Comparison of ENCODE assay signal across 1 cellular context in genomic region chr15:90872481-90873184, GRCh38.
TF ChIP-seq lines count a peak whose summit lies in the region.

No MANE protein-coding gene starts in this region.

TF ChIP-seq in GM12878, 131 proteins besides CTCF, POLR2A, EP300 and RAD21:
- no peak for TF ChIP-seq ATF7 (IDR thresholded peaks at IDR 0.05; ENCODE audit: low read depth)
- peak; percentile 4; the same call in 1 of the 2 replicates for TF ChIP-seq SMC3 (IDR thresholded peaks at IDR 0.05; ENCODE audit: borderline replicate concordance, low read length)
- 0 out of 2 replicates have a peak, but pooled peaks have one; percentile 48 for TF ChIP-seq CHD1 (IDR thresholded peaks at IDR 0.05; ENCODE audit: low read depth, low read length)
- TF ChIP-seq NFXL1 (IDR thresholded peaks at IDR 0.05; ENCODE audit: borderline replicate concordance): no peak
- peak; percentile 73 for TF ChIP-seq IRF4 (IDR thresholded peaks at IDR 0.05; ENCODE audit: low read depth, low read length)
- peak in 1 of 2 experiments; percentile 54; a peak in 2 of 3 replicates for TF ChIP-seq EGR1 (IDR thresholded peaks at IDR 0.05; ENCODE audit: borderline replicate concordance in 1 of 2, low read depth in 2 of 2, low read length in 2 of 2)
- TF ChIP-seq FOS (IDR thresholded peaks at IDR 0.05; ENCODE audit: borderline replicate concordance, extremely low read depth, insufficient read length): no peak
- TF ChIP-seq SMAD1 (IDR thresholded peaks at IDR 0.05; ENCODE audit: low read depth, partially characterized antibody): no peak
- TF ChIP-seq CHD2 (IDR thresholded peaks at IDR 0.05; ENCODE audit: borderline replicate concordance, low read depth, low read length): no peak
- TF ChIP-seq POLR2AphosphoS5 (IDR thresholded peaks at IDR 0.05; ENCODE audit: low read length): peak; percentile 74
- TF ChIP-seq MXI1 (IDR thresholded peaks at IDR 0.05; ENCODE audit: low read depth, low read length): peak; percentile 63; the same call in 1 of the 2 replicates
- 0 out of 2 replicates have a peak, but pooled peaks have one; percentile 38 for TF ChIP-seq WRNIP1 (IDR thresholded peaks at IDR 0.05; ENCODE audit: borderline replicate concordance, low read depth, low read length)
- peak; percentile 59 for TF ChIP-seq SKIL (IDR thresholded peaks at IDR 0.05; ENCODE audit: low read depth, poor library complexity, severe bottlenecking)
- peak; percentile 52 for TF ChIP-seq RUNX3 (IDR thresholded peaks at IDR 0.05; ENCODE audit: low read length)
- no peak for TF ChIP-seq NRF1 (conservative IDR thresholded peaks at IDR 0.05; ENCODE audit: low read depth, low read length)
- TF ChIP-seq KDM1A (IDR thresholded peaks at IDR 0.05; ENCODE audit: borderline replicate concordance): no peak
- TF ChIP-seq PML (IDR thresholded peaks at IDR 0.05; ENCODE audit: low read length): 0 out of 2 replicates have a peak, but pooled peaks have one; percentile 44
- 0 out of 2 replicates have a peak, but pooled peaks have one; percentile 10 for TF ChIP-seq BCL11A (IDR thresholded peaks at IDR 0.05; ENCODE audit: low read depth, low read length)
- peak; percentile 39 for TF ChIP-seq BCL3 (IDR thresholded peaks at IDR 0.05; ENCODE audit: borderline replicate concordance, insufficient read depth, low read depth, low read length, poor library complexity, severe bottlenecking)
- no peak for TF ChIP-seq ESRRA (IDR thresholded peaks at IDR 0.05; ENCODE audit: low read length)
- no peak for TF ChIP-seq GATAD2B (conservative IDR thresholded peaks at IDR 0.05; ENCODE audit: low read depth)
- peak; percentile 72 for TF ChIP-seq JUNB (IDR thresholded peaks at IDR 0.05)
- no peak for TF ChIP-seq PKNOX1 (IDR thresholded peaks at IDR 0.05)
- 0 out of 2 replicates have a peak, but pooled peaks have one; percentile 25 for TF ChIP-seq MLLT1 (IDR thresholded peaks at IDR 0.05)
- TF ChIP-seq ATF2 (IDR thresholded peaks at IDR 0.05; ENCODE audit: low read length): 0 out of 2 replicates have a peak, but pooled peaks have one; percentile 47
- TF ChIP-seq NFIC (IDR thresholded peaks at IDR 0.05; ENCODE audit: low read depth, low read length): peak; percentile 44; the same call in 1 of the 2 replicates
- TF ChIP-seq MAX (IDR thresholded peaks at IDR 0.05; ENCODE audit: low read depth, low read length): 0 out of 2 replicates have a peak, but pooled peaks have one; percentile 12
- TF ChIP-seq POU2F2 (IDR thresholded peaks at IDR 0.05; ENCODE audit: borderline replicate concordance, low read depth, low read length): 0 out of 3 replicates have a peak, but pooled peaks have one; percentile 26
- TF ChIP-seq IKZF2 (IDR thresholded peaks at IDR 0.05): peak; percentile 9 to 17; a peak in 2 of 4 replicates
- peak; percentile 52; the same call in 1 of the 2 replicates for TF ChIP-seq PAX5 (IDR thresholded peaks at IDR 0.05; ENCODE audit: borderline replicate concordance, low read depth, low read length)
- peak; percentile 24; the same call in 1 of the 2 replicates for TF ChIP-seq DPF2 (IDR thresholded peaks at IDR 0.05)
